Comparison of ENCODE assay signal across 28 cellular contexts in the genomic region with DNA sequence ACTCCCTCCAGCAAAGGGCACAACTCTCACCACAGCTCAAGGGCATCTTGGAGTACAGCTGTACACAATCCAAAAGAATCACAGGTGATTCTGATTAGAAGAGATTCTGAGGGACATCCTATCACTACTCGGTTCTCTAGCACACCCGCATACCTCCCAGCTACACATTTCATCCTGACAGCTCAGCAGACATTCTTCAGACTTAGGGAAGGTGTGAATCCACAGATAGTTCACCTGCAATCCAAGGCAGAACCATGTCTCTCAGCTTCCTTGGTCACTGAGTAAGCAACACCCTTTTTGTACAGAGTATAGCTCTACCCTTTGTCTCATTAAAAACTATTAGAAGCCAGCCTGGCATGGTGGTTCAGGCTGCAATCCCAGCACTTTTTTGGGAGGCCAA. TPM values are rescaled to one million over a fixed set of nuclear protein-coding genes. Genes with fewer than 3 reads are reported as not detected.
"Had no signal": no experiment of that assay in that cellular context is flagged by ENCODE, and none has a peak within 500 bp of the region (broad histone marks: within the 10 kb centered on the region; RNA-seq: fewer than 3 reads in every experiment).

No MANE protein-coding gene starts in this region.

- FAIRE-seq: K562 had no signal

- H3K36me3 Mint-ChIP-seq: IgD-negative memory B cell had no signal

- H3K9ac ChIP-seq: KMS-11, SK-N-SH had no signal

- H3K9me3 ChIP-seq: SK-N-SH had no signal

- H3K4me3 ChIP-seq: K562 had no signal

- H3K4me2 ChIP-seq: KMS-11, SK-N-SH had no signal

- H3K9me2 ChIP-seq: SK-N-SH had no signal

- ATAC-seq: K562, Panc1, PC-3 had no signal

- H3K27ac Mint-ChIP-seq: IgD-negative memory B cell had no signal

- DNase-seq: Kasumi-1, MM.1S, NCI-H1048, NCI-H1105, NCI-H1417, NCI-H1436 treated with DMSO at 0.1 percent for 48 hours, NCI-H1694, NCI-H187 treated with DMSO at 0.1 percent for 48 hours, NCI-H2029 treated with DMSO at 0.1 percent for 48 hours, NCI-H2107, NCI-H226, NCI-H446, NCI-H510A, NCI-H524 treated with DMSO at 0.1 percent for 48 hours, NCI-H69, NCI-H774, PC-3, SHP77, SK-N-SH, SW 1271 had no signal

- H3K9me3 Mint-ChIP-seq: IgD-negative memory B cell had no signal

- H3K27ac ChIP-seq: KMS-11, RWPE1 had no signal

- H3K4me3 Mint-ChIP-seq: IgD-negative memory B cell had no signal

RNA-seq across cellular contexts. Expression of a gene that starts 54.1 kb away (rescaled TPM):
- total RNA-seq: HT1080, M059J, PC-3, SK-MEL-5 had no signal
- polyA plus RNA-seq: IgD-negative memory B cell, SK-N-SH had no signal
